Comparison of ENCODE assay signal across 8 cellular contexts in the genomic region with DNA sequence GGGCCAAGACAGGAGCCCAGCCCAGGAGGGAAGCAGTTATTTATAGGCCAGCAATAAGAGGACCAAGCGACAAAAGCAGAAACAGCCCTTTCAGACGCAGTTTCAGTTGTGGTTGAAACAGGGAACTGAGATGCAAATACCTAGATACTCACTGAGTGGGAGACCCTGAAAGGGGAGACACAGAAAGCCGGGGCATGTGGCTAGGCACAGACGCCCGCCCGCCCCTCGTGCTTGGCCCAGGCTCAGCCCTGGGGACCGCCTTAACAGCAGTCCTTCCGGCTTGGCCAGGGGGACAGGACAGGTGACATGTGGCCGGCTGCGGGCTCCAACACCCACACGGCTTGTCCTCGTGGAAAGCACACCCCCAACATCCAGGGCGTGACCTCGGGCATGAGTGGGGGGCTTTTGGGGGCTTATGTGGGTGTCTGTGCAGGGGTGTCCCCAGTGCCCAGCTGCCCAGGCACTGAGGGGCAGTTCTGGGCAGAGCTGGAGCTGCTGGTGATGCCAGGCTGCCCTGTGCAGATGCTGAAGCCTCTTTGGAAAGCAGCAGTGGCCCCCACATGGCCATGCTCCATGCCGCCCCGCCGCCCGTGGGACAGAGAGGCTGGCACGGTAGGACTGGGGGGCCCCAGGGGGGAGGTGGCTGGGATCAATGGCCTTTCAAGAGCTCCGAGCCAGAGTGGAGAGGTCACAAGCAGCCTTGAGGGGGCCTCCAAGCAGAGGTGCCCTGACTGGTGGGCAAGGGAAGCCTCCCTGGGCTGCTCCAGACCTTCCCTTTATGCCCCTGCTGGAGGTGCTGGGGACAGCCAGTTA. TPM values are rescaled to one million over a fixed set of nuclear protein-coding genes. Genes with fewer than 3 reads are reported as not detected.
DNase-seq lines count a peak whose midpoint lies in the region; ATAC-seq and TF ChIP-seq lines count a peak whose summit lies in the region.

No MANE protein-coding gene starts in this region.

- H3K9ac ChIP-seq in HCT116 (ENCODE audit: low read length) (no peak overlapping the region), MM.1S (ENCODE audit: low read length) (peak overlapping the region; percentile 46)

- H3K79me2 ChIP-seq in HCT116 (ENCODE audit: insufficient read depth, low read length) (no peaks in the 10 kb centered on the region), MM.1S (ENCODE audit: low read length) (no peaks in the 10 kb centered on the region)

- no peak overlapping the region for H2AFZ ChIP-seq in HCT116 (ENCODE audit: low read depth, low read length, poor library complexity, severe bottlenecking)
- H2AFZ ChIP-seq in MM.1S (ENCODE audit: low read length), result no peak overlapping the region

- CTCF ChIA-PET in HCT116 (lab: Charles Lee), result no interaction called here
- CTCF ChIA-PET in HEK293T (lab: Yijun Ruan, JAX), result interaction anchor here (0.6 kb wide), 1 partner anchor 411 kb away, joined by 4 read pairs; no protein-coding TSS in a partner anchor

- H3K27me3 ChIP-seq in HCT116 (ENCODE audit: insufficient read depth, low read length), result no peaks in the 10 kb centered on the region
- H3K27me3 ChIP-seq in MM.1S (replicated peaks; ENCODE audit: insufficient read depth, low read length), result no peaks in the 10 kb centered on the region
- H3K27me3 ChIP-seq in testis, result no peaks in the 10 kb centered on the region

- H3K27ac ChIP-seq in HCT116 (ENCODE audit: low read depth, low read length) (no peak overlapping the region), MM.1S (ENCODE audit: low read length) (peak overlapping the region; percentile 69; the same call in 1 of the 2 replicates), testis (no peak overlapping the region)

- no peaks in the 10 kb centered on the region for H3K9me2 ChIP-seq in HCT116 (ENCODE audit: insufficient read depth)
- no peaks in the 10 kb centered on the region for H3K9me2 ChIP-seq in MM.1S (replicated peaks; ENCODE audit: insufficient read depth, low read length)

- H3K4me3 ChIP-seq in HCT116 (replicated peaks in 1 of 2; ENCODE audit: low read depth in 1 of 2, low read length in 2 of 2), result no peak overlapping the region
- peak overlapping the region; percentile 15 for H3K4me3 ChIP-seq in MM.1S (ENCODE audit: low read length)
- H3K4me3 ChIP-seq in testis, result no peak overlapping the region

- RAD21 ChIA-PET in HCT116 (lab: Charles Lee; ENCODE audit: low non-redundant PET in 1 of 2, low total read pairs in 2 of 2, uncharacterized antibody in 2 of 2, unreplicated experiment in 2 of 2), result no interaction called here

- 67 to 69% methylated on average over 14 to 21 of the region's 21 CpGs for WGBS in testis, 2 donors

- TF ChIP-seq RAD21 in HCT116 (IDR thresholded peaks at IDR 0.05; ENCODE audit: low read depth), result no peak

- H4K20me1 ChIP-seq in HCT116 (ENCODE audit: insufficient read depth) (no peaks in the 10 kb centered on the region), MM.1S (ENCODE audit: insufficient read depth, low read length) (no peaks in the 10 kb centered on the region)

- TF ChIP-seq POLR2A in HCT116 (IDR thresholded peaks at IDR 0.05; ENCODE audit: borderline replicate concordance, extremely low read depth, insufficient read depth, insufficient read length) (no peak), testis (IDR thresholded peaks at IDR 0.05) (no peak)

- H3K4me2 ChIP-seq in HCT116 (ENCODE audit: low read length) (no peak overlapping the region), MM.1S (ENCODE audit: low read depth, low read length) (peak overlapping the region; percentile 86)

- ATAC-seq in GM18520 (IDR thresholded peaks at IDR 0.05; ENCODE audit: unreplicated experiment) (peak; percentile 84), HCT116 (peak; percentile 41), left lobe of liver (no peak)

- no peaks in the 10 kb centered on the region for H3F3A ChIP-seq in MM.1S (ENCODE audit: insufficient read depth, low read length)

- no TSS peak for BruUV-seq in HCT116 (replicated peaks; lab: Mats Ljungman, UMichigan)

- POLR2A ChIA-PET in HCT116 (lab: Charles Lee) (no interaction called here), HEK293T (lab: Yijun Ruan, JAX) (no interaction called here)

- DNase-seq in HCT116 (ENCODE audit: low read depth, low spot score), result no peak
- peak; percentile 76 for DNase-seq in MM.1S
- DNase-seq in left lobe of liver (ENCODE audit: low spot score), result peak; percentile 30
- DNase-seq in HEK293T (ENCODE audit: extremely low spot score), result no peak
- no peak for DNase-seq in middle frontal gyrus (ENCODE audit: extremely low spot score, low spot score)
- DNase-seq in testis, result no peak
- DNase-seq in NCI-H1930 (lab: John Stamatoyannopoulos, UW), result no peak

- H3K4me1 ChIP-seq in HCT116 (ENCODE audit: control insufficient read depth in 1 of 2, insufficient read depth in 2 of 2, low read length in 2 of 2), result no peaks in the 10 kb centered on the region
- peaks cover 19% of the 10 kb centered on the region for H3K4me1 ChIP-seq in MM.1S (ENCODE audit: low read length)
- H3K4me1 ChIP-seq in testis, result peaks cover 5% of the 10 kb centered on the region

- TF ChIP-seq CTCF in HCT116 (IDR thresholded peaks at IDR 0.05 in 2 of 3, conservative IDR thresholded peaks at IDR 0.05 in 1 of 3; ENCODE audit: borderline replicate concordance in 1 of 3, insufficient read depth in 1 of 3, low read depth in 2 of 3, low read length in 2 of 3) (no peak), MM.1S (IDR thresholded peaks at IDR 0.05; ENCODE audit: low read length) (no peak), testis (IDR thresholded peaks at IDR 0.05) (no peak)

- H3K9me3 ChIP-seq in HCT116 (ENCODE audit: control insufficient read depth in 1 of 2, insufficient read depth in 1 of 2, low read depth in 1 of 2, low read length in 2 of 2) (peaks cover 0 to 8% of the 10 kb centered on the region in 2 experiments; a peak in 1 of 4 replicates), MM.1S (replicated peaks; ENCODE audit: insufficient read depth, low read length) (no peaks in the 10 kb centered on the region), testis (no peaks in the 10 kb centered on the region)

- H3K36me3 ChIP-seq in HCT116 (ENCODE audit: control insufficient read depth in 1 of 2, insufficient read depth in 2 of 2, low read length in 2 of 2) (no peaks in the 10 kb centered on the region), MM.1S (replicated peaks; ENCODE audit: insufficient read depth, low read length) (no peaks in the 10 kb centered on the region), testis (ENCODE audit: low read depth, missing control alignments) (no peaks in the 10 kb centered on the region)

- intact Hi-C loops in HCT116 (cut with micrococcal nuclease) (no loop called here), testis (cut with DNase I; ENCODE audit: low total_unique reads) (no loop called here)

TF ChIP-seq in HCT116, 20 proteins besides CTCF, POLR2A, EP300 and RAD21 (continues in another document):
- no peak for TF ChIP-seq EZH2phosphoT487 (IDR thresholded peaks at IDR 0.05; ENCODE audit: borderline replicate concordance)
- no peak for TF ChIP-seq CEBPB (IDR thresholded peaks at IDR 0.05; ENCODE audit: low read depth)

TF ChIP-seq in HEK293T, 16 proteins besides CTCF, POLR2A, EP300 and RAD21:
- no peak for TF ChIP-seq FOXK2 (IDR thresholded peaks at IDR 0.05)
- TF ChIP-seq, protein P1, sequence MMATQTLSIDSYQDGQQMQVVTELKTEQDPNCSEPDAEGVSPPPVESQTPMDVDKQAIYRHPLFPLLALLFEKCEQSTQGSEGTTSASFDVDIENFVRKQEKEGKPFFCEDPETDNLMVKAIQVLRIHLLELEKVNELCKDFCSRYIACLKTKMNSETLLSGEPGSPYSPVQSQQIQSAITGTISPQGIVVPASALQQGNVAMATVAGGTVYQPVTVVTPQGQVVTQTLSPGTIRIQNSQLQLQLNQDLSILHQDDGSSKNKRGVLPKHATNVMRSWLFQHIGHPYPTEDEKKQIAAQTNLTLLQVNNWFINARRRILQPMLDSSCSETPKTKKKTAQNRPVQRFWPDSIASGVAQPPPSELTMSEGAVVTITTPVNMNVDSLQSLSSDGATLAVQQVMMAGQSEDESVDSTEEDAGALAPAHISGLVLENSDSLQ (IDR thresholded peaks at IDR 0.05), result no peak
- TF ChIP-seq ARNT (IDR thresholded peaks at IDR 0.05), result no peak
- no peak for TF ChIP-seq FOXA1 (IDR thresholded peaks at IDR 0.05)
- no peak for TF ChIP-seq LEF1 (IDR thresholded peaks at IDR 0.05; ENCODE audit: borderline replicate concordance)
- TF ChIP-seq L3MBTL2 (conservative IDR thresholded peaks at IDR 0.05), result no peak

RNA-seq across cellular contexts. Expression of gene PLD4, which starts 2.1 kb away (rescaled TPM):
- 0.12 TPM for total RNA-seq in HCT116 (2021; ENCODE audit: unreplicated experiment)
- 0.02 and 0.08 TPM in 2 replicates for polyA plus RNA-seq in HCT116 (2012)
- total RNA-seq in left lobe of liver, result not detected
- total RNA-seq in testis, result 1 to 10 TPM; 1.1 to 1.7 TPM
- polyA plus RNA-seq in testis (ENCODE audit: insufficient read depth, low read depth, low replicate concordance), result 1.2 TPM

RNA-seq across cellular contexts. Expression of gene AHNAK2, which starts 51.3 kb away (rescaled TPM):
- 45.0 TPM for total RNA-seq in HCT116 (2021; ENCODE audit: unreplicated experiment)
- 37.0 and 46.7 TPM in 2 replicates for polyA plus RNA-seq in HCT116 (2012)
- 5.5 TPM for total RNA-seq in left lobe of liver
- total RNA-seq in testis, result 10 to 100 TPM; 10.8 to 12.8 TPM
- 15.1 TPM for polyA plus RNA-seq in testis (ENCODE audit: insufficient read depth, low read depth, low replicate concordance)

RNA-seq across cellular contexts. Expression of gene CLBA1, which starts 58.8 kb away (rescaled TPM):
- total RNA-seq in HCT116 (2021; ENCODE audit: unreplicated experiment) (14.8 TPM), left lobe of liver (2.2 TPM), testis (10 to 100 TPM; 27.6 to 53.9 TPM)
- 10.6 and 11.2 TPM in 2 replicates for polyA plus RNA-seq in HCT116 (2012)
- polyA plus RNA-seq in testis (ENCODE audit: insufficient read depth, low read depth, low replicate concordance), result 47.6 TPM

Comparison
In these comparisons a context has a peak if more than half of its experiments do, and no peak if none do; other contexts are left out.
1. DNase-seq: peak in MM.1S (single experiment) and left lobe of liver (single experiment); none in HCT116 (single experiment), HEK293T (single experiment), middle frontal gyrus (single experiment), testis (single experiment) and NCI-H1930 (0 of 2).